Comparison of ENCODE assay signal across 20 cellular contexts in the genomic region with DNA sequence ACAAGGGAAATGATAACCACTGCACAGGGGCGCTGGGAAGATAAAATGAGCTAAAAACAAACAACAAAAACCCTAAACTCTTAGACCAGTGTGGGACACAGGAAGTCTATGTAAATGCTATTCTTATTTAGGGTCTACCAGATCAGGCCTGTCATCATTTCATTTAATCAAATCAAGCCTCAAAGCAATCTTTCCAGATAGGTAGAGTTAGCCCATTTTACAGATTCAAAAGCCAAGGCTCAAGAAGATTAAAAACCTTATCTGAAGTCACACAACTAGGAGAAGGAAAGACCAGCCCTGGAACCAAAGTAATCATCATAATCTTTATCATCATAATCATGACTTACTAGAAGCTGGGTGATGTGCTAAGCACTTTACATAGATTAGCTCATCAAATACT. TPM values are rescaled to one million over a fixed set of nuclear protein-coding genes. Genes with fewer than 3 reads are reported as not detected.
DNase-seq lines count a peak whose midpoint lies in the region; ATAC-seq and TF ChIP-seq lines count a peak whose summit lies in the region.
"Had no signal": no experiment of that assay in that cellular context is flagged by ENCODE, and none has a peak within 500 bp of the region (broad histone marks: within the 10 kb centered on the region; RNA-seq: fewer than 3 reads in every experiment).

No MANE protein-coding gene starts in this region.

- H3K36me3 Mint-ChIP-seq in activated CD8-positive, alpha-beta T cell treated with anti-CD3 and anti-CD28 coated beads for 36 hours (ENCODE audit: low read depth): peaks cover 12% of the 10 kb centered on the region
- peaks cover 64% of the 10 kb centered on the region for H3K36me3 Mint-ChIP-seq in activated CD8-positive, alpha-beta T cell treated with anti-CD3 and anti-CD28 coated beads, Interleukin-2, amount 10 ng/mL, durations not matched to agents 7 days and 5 days (ENCODE audit: low read depth)
- peaks cover 18% of the 10 kb centered on the region for H3K36me3 Mint-ChIP-seq in activated B cell treated with CpG ODN at 0.5 μM for 24 hours (ENCODE audit: low read depth)

- intact Hi-C loops in activated CD8-positive, alpha-beta T cell treated with anti-CD3 and anti-CD28 coated beads for 36 hours (cut with micrococcal nuclease): loop anchor here (10.0 kb wide), 1 partner anchor 189 kb away; the partner anchor contains the start of gene ZNRF2
- intact Hi-C loops in activated B cell treated with CpG ODN at 0.5 μM for 24 hours (cut with micrococcal nuclease): no loop called here

- TF ChIP-seq RAD21 in liver (IDR thresholded peaks at IDR 0.05): no peak

- H3K4me1 ChIP-seq in liver (ENCODE audit: control insufficient read depth in 4 of 4, insufficient read depth in 4 of 4, low read length in 3 of 4) (peaks cover 0 to 13% (median 8%) of the 10 kb centered on the region in 4 donors), subcutaneous abdominal adipose tissue (ENCODE audit: control insufficient read depth in 5 of 5, insufficient read depth in 5 of 5, low read length in 5 of 5) (peaks cover 48 to 96% (median 93%) of the 10 kb centered on the region in 5 donors)

- POLR2A ChIA-PET in activated CD8-positive, alpha-beta T cell treated with anti-CD3 and anti-CD28 coated beads for 36 hours (lab: Charles Lee): no interaction called here
- POLR2A ChIA-PET in activated CD8-positive, alpha-beta T cell treated with anti-CD3 and anti-CD28 coated beads, Interleukin-2, amount 10 ng/mL, durations not matched to agents 7 days and 5 days (lab: Charles Lee): no interaction called here
- POLR2A ChIA-PET in activated B cell treated with CpG ODN at 0.5 μM for 24 hours (lab: Charles Lee): interaction anchor here (0.6 to 2.7 kb wide), 2 partner anchors 9 to 110 kb away, joined by 5 to 8 read pairs; no protein-coding TSS in a partner anchor

- H3K9me3 ChIP-seq in liver (ENCODE audit: control insufficient read depth in 4 of 4, low read length in 3 of 4) (no peaks in the 10 kb centered on the region), subcutaneous abdominal adipose tissue (ENCODE audit: control insufficient read depth in 5 of 5, low read length in 5 of 5) (no peaks in the 10 kb centered on the region)
- H3K9me3 ChIP-seq: ovary had no signal

- H3K27ac Mint-ChIP-seq in activated CD8-positive, alpha-beta T cell treated with anti-CD3 and anti-CD28 coated beads for 36 hours: peak overlapping the region; percentile 32
- H3K27ac Mint-ChIP-seq in activated CD8-positive, alpha-beta T cell treated with anti-CD3 and anti-CD28 coated beads, Interleukin-2, amount 10 ng/mL, durations not matched to agents 7 days and 5 days: no peak overlapping the region
- H3K27ac Mint-ChIP-seq in activated B cell treated with CpG ODN at 0.5 μM for 24 hours: peak overlapping the region; percentile 48
- H3K27ac Mint-ChIP-seq: activated CD4-positive, alpha-beta memory T cell treated with anti-CD3 and anti-CD28 coated beads, Interleukin-2, amount 10 ng/mL, durations not matched to agents 7 days and 5 days; type B pancreatic cell had no signal

- H3K4me1 Mint-ChIP-seq in activated CD8-positive, alpha-beta T cell treated with anti-CD3 and anti-CD28 coated beads for 36 hours (ENCODE audit: low read depth): peaks cover 85% of the 10 kb centered on the region
- H3K4me1 Mint-ChIP-seq in activated CD8-positive, alpha-beta T cell treated with anti-CD3 and anti-CD28 coated beads, Interleukin-2, amount 10 ng/mL, durations not matched to agents 7 days and 5 days (ENCODE audit: low read depth): peaks cover 88% of the 10 kb centered on the region
- H3K4me1 Mint-ChIP-seq in activated B cell treated with CpG ODN at 0.5 μM for 24 hours: peaks cover 84% of the 10 kb centered on the region

- H3K27ac ChIP-seq in liver (ENCODE audit: low read depth in 1 of 2, low read length in 2 of 2) (peak overlapping the region; percentile 32 to 67), subcutaneous abdominal adipose tissue (ENCODE audit: low read depth, low read length) (peak overlapping the region; percentile 96)

- H3K27me3 Mint-ChIP-seq in activated CD8-positive, alpha-beta T cell treated with anti-CD3 and anti-CD28 coated beads for 36 hours: no peaks in the 10 kb centered on the region
- H3K27me3 Mint-ChIP-seq in activated CD8-positive, alpha-beta T cell treated with anti-CD3 and anti-CD28 coated beads, Interleukin-2, amount 10 ng/mL, durations not matched to agents 7 days and 5 days (ENCODE audit: low read depth): no peaks in the 10 kb centered on the region
- H3K27me3 Mint-ChIP-seq in activated B cell treated with CpG ODN at 0.5 μM for 24 hours: no peaks in the 10 kb centered on the region
- H3K27me3 Mint-ChIP-seq: activated CD4-positive, alpha-beta memory T cell treated with anti-CD3 and anti-CD28 coated beads, Interleukin-2, amount 10 ng/mL, durations not matched to agents 7 days and 5 days; type B pancreatic cell had no signal

- H3K4me3 Mint-ChIP-seq in activated CD8-positive, alpha-beta T cell treated with anti-CD3 and anti-CD28 coated beads for 36 hours: no peak overlapping the region
- H3K4me3 Mint-ChIP-seq in activated CD8-positive, alpha-beta T cell treated with anti-CD3 and anti-CD28 coated beads, Interleukin-2, amount 10 ng/mL, durations not matched to agents 7 days and 5 days: no peak overlapping the region
- no peak overlapping the region for H3K4me3 Mint-ChIP-seq in activated B cell treated with CpG ODN at 0.5 μM for 24 hours
- H3K4me3 Mint-ChIP-seq: activated CD4-positive, alpha-beta memory T cell treated with anti-CD3 and anti-CD28 coated beads, Interleukin-2, amount 10 ng/mL, durations not matched to agents 7 days and 5 days; H9; type B pancreatic cell had no signal

- H3K4me3 ChIP-seq in liver (ENCODE audit: low read depth in 1 of 3, low read length in 3 of 3) (no peak overlapping the region), subcutaneous abdominal adipose tissue (ENCODE audit: low read depth in 1 of 5, low read length in 5 of 5) (no peak overlapping the region)
- H3K4me3 ChIP-seq: ovary had no signal

- CTCF ChIA-PET in activated CD8-positive, alpha-beta T cell treated with anti-CD3 and anti-CD28 coated beads for 36 hours (lab: Charles Lee): interaction anchor here (0.8 to 0.9 kb wide), 2 partner anchors 13 to 121 kb away, joined by 3 read pairs; no protein-coding TSS in a partner anchor
- CTCF ChIA-PET in activated CD8-positive, alpha-beta T cell treated with anti-CD3 and anti-CD28 coated beads, Interleukin-2, amount 10 ng/mL, durations not matched to agents 7 days and 5 days (lab: Charles Lee): no interaction called here
- CTCF ChIA-PET in activated B cell treated with CpG ODN at 0.5 μM for 24 hours (lab: Charles Lee): no interaction called here

- no peak overlapping the region for H3K9ac ChIP-seq in liver (ENCODE audit: low read depth in 1 of 2, low read length in 2 of 2)
- peak overlapping the region in 1 of 5 donors; percentile 80 for H3K9ac ChIP-seq in subcutaneous abdominal adipose tissue (ENCODE audit: low read length in 5 of 5)

- H3K36me3 ChIP-seq in liver (ENCODE audit: control insufficient read depth in 4 of 4, insufficient read depth in 3 of 4, low read depth in 1 of 4, low read length in 3 of 4) (no peaks in the 10 kb centered on the region), subcutaneous abdominal adipose tissue (ENCODE audit: control insufficient read depth in 5 of 5, insufficient read depth in 5 of 5, low read length in 5 of 5) (no peaks in the 10 kb centered on the region)
- H3K36me3 ChIP-seq: ovary had no signal

- no peaks in the 10 kb centered on the region for H3K9me3 Mint-ChIP-seq in activated CD8-positive, alpha-beta T cell treated with anti-CD3 and anti-CD28 coated beads for 36 hours
- no peaks in the 10 kb centered on the region for H3K9me3 Mint-ChIP-seq in activated CD8-positive, alpha-beta T cell treated with anti-CD3 and anti-CD28 coated beads, Interleukin-2, amount 10 ng/mL, durations not matched to agents 7 days and 5 days (ENCODE audit: insufficient read depth)
- H3K9me3 Mint-ChIP-seq in activated B cell treated with CpG ODN at 0.5 μM for 24 hours: no peaks in the 10 kb centered on the region
- H3K9me3 Mint-ChIP-seq: activated CD4-positive, alpha-beta memory T cell treated with anti-CD3 and anti-CD28 coated beads, Interleukin-2, amount 10 ng/mL, durations not matched to agents 7 days and 5 days; H9; type B pancreatic cell had no signal

- DNase-seq in activated CD8-positive, alpha-beta T cell treated with anti-CD3 and anti-CD28 coated beads for 36 hours: no peak
- no peak for DNase-seq in activated CD8-positive, alpha-beta T cell treated with anti-CD3 and anti-CD28 coated beads, Interleukin-2, amount 10 ng/mL, durations not matched to agents 7 days and 5 days
- no peak for DNase-seq in activated B cell treated with CpG ODN at 0.5 μM for 24 hours
- DNase-seq in globus pallidus (ENCODE audit: low spot score): no peak
- DNase-seq in GM19238 (ENCODE audit: insufficient read length, low spot score): no peak
- DNase-seq in NCI-H1930 (lab: John Stamatoyannopoulos, UW): no peak
- DNase-seq: 8988T; activated CD4-positive, alpha-beta memory T cell treated with anti-CD3 and anti-CD28 coated beads, Interleukin-2, amount 10 ng/mL, durations not matched to agents 7 days and 5 days; central memory CD4-positive, alpha-beta T cell; DND-41; effector memory CD4-positive, alpha-beta T cell; H9; hypothalamus; kidney; NCI-H82; stimulated activated CD4-positive, alpha-beta T cell treated with anti-CD3 and anti-CD28 coated beads, Interleukin-4, amount 100 ng/mL, for 24 hours had no signal

- no peak for TF ChIP-seq CTCF in activated CD8-positive, alpha-beta T cell treated with anti-CD3 and anti-CD28 coated beads for 36 hours (IDR thresholded peaks at IDR 0.05)
- TF ChIP-seq CTCF in activated B cell treated with CpG ODN at 0.5 μM for 24 hours (IDR thresholded peaks at IDR 0.05) (no peak), liver (IDR thresholded peaks at IDR 0.05; ENCODE audit: low read depth, low read length, missing input control) (no peak)

- H3K27me3 ChIP-seq in liver (ENCODE audit: control insufficient read depth in 4 of 4, insufficient read depth in 4 of 4, low read length in 3 of 4): no peaks in the 10 kb centered on the region
- H3K27me3 ChIP-seq in subcutaneous abdominal adipose tissue (ENCODE audit: control insufficient read depth in 5 of 5, insufficient read depth in 4 of 5, low read length in 5 of 5): no peaks in the 10 kb centered on the region
- H3K27me3 ChIP-seq: ovary had no signal

- no peak for ATAC-seq in activated CD8-positive, alpha-beta T cell treated with anti-CD3 and anti-CD28 coated beads for 36 hours
- no peak for ATAC-seq in activated CD8-positive, alpha-beta T cell treated with anti-CD3 and anti-CD28 coated beads, Interleukin-2, amount 10 ng/mL, durations not matched to agents 7 days and 5 days
- no peak for ATAC-seq in activated B cell treated with CpG ODN at 0.5 μM for 24 hours (ENCODE audit: low read depth)

- WGBS in liver: 77% methylated on average over 1 of the region's 1 CpG

RNA-seq across cellular contexts. Expression of gene NOD1, which starts 4.7 kb away (rescaled TPM):
- 10 to 100 TPM; 11.5 to 12.5 TPM for total RNA-seq in activated CD8-positive, alpha-beta T cell treated with anti-CD3 and anti-CD28 coated beads for 36 hours
- total RNA-seq in activated CD8-positive, alpha-beta T cell treated with anti-CD3 and anti-CD28 coated beads, Interleukin-2, amount 10 ng/mL, durations not matched to agents 7 days and 5 days: 10 to 100 TPM; 22.3 to 25.2 TPM
- total RNA-seq in activated B cell treated with CpG ODN at 0.5 μM for 24 hours (11.7 and 14.0 TPM in 2 replicates), liver (1 to 10 TPM; 2.1 to 3.5 TPM)
- polyA plus RNA-seq in liver: 1 to 10 TPM; 1.7 to 1.8 TPM

RNA-seq across cellular contexts. Expression of gene GGCT, which starts 30.7 kb away (rescaled TPM):
- total RNA-seq in activated CD8-positive, alpha-beta T cell treated with anti-CD3 and anti-CD28 coated beads for 36 hours: 10 to 100 TPM; 78.6 to 78.7 TPM
- total RNA-seq in activated CD8-positive, alpha-beta T cell treated with anti-CD3 and anti-CD28 coated beads, Interleukin-2, amount 10 ng/mL, durations not matched to agents 7 days and 5 days: 10 to 100 TPM; 49.7 to 50.2 TPM
- total RNA-seq in activated B cell treated with CpG ODN at 0.5 μM for 24 hours (22.7 and 24.4 TPM in 2 replicates), liver (10 to 100 TPM; 11.0 to 21.5 TPM)
- 10 to 100 TPM; 21.2 to 22.5 TPM for polyA plus RNA-seq in liver
